11 cellular contexts compared by ENCODE assay signal in genomic region chr11:86811637-86812321, GRCh38. TPM values are rescaled to one million over a fixed set of nuclear protein-coding genes. Genes with fewer than 3 reads are reported as not detected.
DNase-seq lines count a peak whose midpoint lies in the region; ATAC-seq and TF ChIP-seq lines count a peak whose summit lies in the region.
"Had no signal": no experiment of that assay in that cellular context is flagged by ENCODE, and none has a peak within 500 bp of the region (broad histone marks: within the 10 kb centered on the region; RNA-seq: fewer than 3 reads in every experiment).

No MANE protein-coding gene starts in this region.

- ATAC-seq in HG03432 (IDR thresholded peaks at IDR 0.05; ENCODE audit: unreplicated experiment): no peak

- peak; percentile 88 for DNase-seq in EL
- peak; percentile 51 for DNase-seq in SW480 (ENCODE audit: low spot score)
- peak; percentile 69 to 84 for DNase-seq in foreskin fibroblast
- DNase-seq in skeletal muscle cell (ENCODE audit: low read depth): peak; percentile 67
- no peak for DNase-seq in CD1c-positive myeloid dendritic cell (ENCODE audit: extremely low spot score)
- no peak for DNase-seq in superior temporal gyrus (ENCODE audit: extremely low spot score)
- DNase-seq in mesenteric fat pad (ENCODE audit: low spot score): no peak
- DNase-seq: left cardiac atrium, NCI-H1105, OCI-M1 had no signal

- H3K4me3 ChIP-seq in foreskin fibroblast (ENCODE audit: low read depth in 1 of 2, low read length in 2 of 2): no peak overlapping the region
- H3K4me3 ChIP-seq in skeletal muscle cell (ENCODE audit: low read depth, low read length): no peak overlapping the region

- TF ChIP-seq CTCF in foreskin fibroblast (IDR thresholded peaks at IDR 0.05; ENCODE audit: low read depth, low read length): no peak

RNA-seq across cellular contexts. Expression of gene PRSS23, which starts 11.4 kb away (rescaled TPM):
- total RNA-seq in mesenteric fat pad: 66.5 TPM

Comparison
In these comparisons a context has a peak if more than half of its experiments do, and no peak if none do; other contexts are left out.
1. DNase-seq: peak in EL (single experiment), SW480 (single experiment), foreskin fibroblast (2 of 2) and skeletal muscle cell (single experiment); none in CD1c-positive myeloid dendritic cell (single experiment), superior temporal gyrus (single experiment) and mesenteric fat pad (single experiment).